ENCODE assay signal across 10 cellular contexts in genomic region chr11:60912223-60912850, GRCh38. TPM values are rescaled to one million over a fixed set of nuclear protein-coding genes. Genes with fewer than 3 reads are reported as not detected.
DNase-seq lines count a peak whose midpoint lies in the region; ATAC-seq and FAIRE-seq lines count a peak whose summit lies in the region.
"Had no signal": no experiment of that assay in that cellular context is flagged by ENCODE, and none has a peak within 500 bp of the region (broad histone marks: within the 10 kb centered on the region; RNA-seq: fewer than 3 reads in every experiment).

No MANE protein-coding gene starts in this region.

- ATAC-seq in GM19328 (IDR thresholded peaks at IDR 0.05; ENCODE audit: unreplicated experiment), result no peak

- no peak for FAIRE-seq in urothelium cell line (lab: Jason Lieb, UNC)

- intact Hi-C loops in posterior vena cava (cut with DNase I), result no loop called here

- peak; percentile 7 for DNase-seq in stimulated activated CD4-positive, alpha-beta T cell treated with anti-CD3 and anti-CD28 coated beads, Interleukin-4, amount 100 ng/mL, for 24 hours
- no peak for DNase-seq in stimulated activated CD4-positive, alpha-beta T cell treated with anti-CD3 and anti-CD28 coated beads, Interleukin-4, amount 100 ng/mL, for 1 hour
- peak; percentile 32 to 49 for DNase-seq in activated T-cell treated with anti-CD3 and anti-CD28 coated beads, Interleukin-2, amount 50 U/mL, for 48 hours
- DNase-seq in left kidney (ENCODE audit: low read depth, low spot score), result peak; percentile 30
- no peak for DNase-seq in hepatic stellate cell (ENCODE audit: low spot score)
- no peak for DNase-seq in urothelium cell line (ENCODE audit: low spot score)
- DNase-seq in posterior vena cava (ENCODE audit: low spot score), result no peak

RNA-seq across cellular contexts. Expression of gene TMEM109, which starts 1.6 kb away (rescaled TPM):
- total RNA-seq in posterior vena cava, result 100 to 1,000 TPM; 118 to 125 TPM

RNA-seq across cellular contexts. Expression of gene PRPF19, which starts 6.0 kb away (rescaled TPM):
- 10 to 100 TPM; 47.6 to 50.9 TPM for total RNA-seq in posterior vena cava

RNA-seq across cellular contexts. Expression of gene TMEM132A, which starts 11.9 kb away (rescaled TPM):
- 1 to 10 TPM; 5.4 to 7.7 TPM for total RNA-seq in posterior vena cava

RNA-seq across cellular contexts. Expression of gene SLC15A3, which starts 39.6 kb away (rescaled TPM):
- 10 to 100 TPM; 27.4 to 29.3 TPM for total RNA-seq in posterior vena cava
- total RNA-seq: NCI-H460 had no signal

RNA-seq across cellular contexts. Expression of gene ZP1, which starts 45.0 kb away (rescaled TPM):
- not detected for total RNA-seq in posterior vena cava
- total RNA-seq: NCI-H460, progenitor cell of endocrine pancreas had no signal

Comparison
In these comparisons a context has a peak if more than half of its experiments do, and no peak if none do; other contexts are left out.
1. DNase-seq: peak in stimulated activated CD4-positive, alpha-beta T cell treated with anti-CD3 and anti-CD28 coated beads, Interleukin-4, amount 100 ng/mL, for 24 hours (single experiment), activated T-cell treated with anti-CD3 and anti-CD28 coated beads, Interleukin-2, amount 50 U/mL, for 48 hours (2 of 2) and left kidney (single experiment); none in stimulated activated CD4-positive, alpha-beta T cell treated with anti-CD3 and anti-CD28 coated beads, Interleukin-4, amount 100 ng/mL, for 1 hour (single experiment), hepatic stellate cell (single experiment), urothelium cell line (single experiment) and posterior vena cava (single experiment).